In genomic region chr10:119095648-119096047, GRCh38 we compare ENCODE assay signal across 15 cellular contexts.
"Had no signal": no experiment of that assay in that cellular context is flagged by ENCODE, and none has a peak within 500 bp of the region (broad histone marks: within the 10 kb centered on the region; RNA-seq: fewer than 3 reads in every experiment).

No MANE protein-coding gene starts in this region.

- H3K36me3 Mint-ChIP-seq: stimulated activated naive B cell treated with anti-CD40 and anti-IgM and Interleukin-4, amounts not matched to agents 10 μg/mL and 1 μg/mL and 100 μg/mL, for 72 hours; type B pancreatic cell had no signal

- H3K4me3 Mint-ChIP-seq: nephron; stimulated activated naive B cell treated with anti-CD40 and anti-IgM and Interleukin-4, amounts not matched to agents 10 μg/mL and 1 μg/mL and 100 μg/mL, for 72 hours; type B pancreatic cell had no signal

- H3K9me3 ChIP-seq: adrenal gland, gastrocnemius medialis, heart left ventricle, SK-N-SH had no signal

- H3K36me3 ChIP-seq: adrenal gland, gastrocnemius medialis, heart left ventricle, WERI-Rb-1 had no signal

- H3K4me2 ChIP-seq: SK-N-SH had no signal

- H3K4me3 ChIP-seq: adrenal gland, dorsolateral prefrontal cortex, gastrocnemius medialis, heart left ventricle had no signal

- ATAC-seq: gastrocnemius medialis, heart left ventricle had no signal

- H3K9ac ChIP-seq: SK-N-SH had no signal

- H3K27ac ChIP-seq: adrenal gland, dorsolateral prefrontal cortex, gastrocnemius medialis, heart left ventricle, WERI-Rb-1 had no signal

- H3K27me3 Mint-ChIP-seq: stimulated activated naive B cell treated with anti-CD40 and anti-IgM and Interleukin-4, amounts not matched to agents 10 μg/mL and 1 μg/mL and 100 μg/mL, for 72 hours; type B pancreatic cell had no signal

- DNase-seq: activated naive CD4-positive, alpha-beta T cell; erythroblast; gastrocnemius medialis; heart left ventricle; mesendoderm; nucleus accumbens; posterior cingulate gyrus; retina; SK-N-SH; stimulated activated naive B cell treated with anti-CD40 and anti-IgM and Interleukin-4, amounts not matched to agents 10 μg/mL and 1 μg/mL and 100 μg/mL, for 72 hours; WERI-Rb-1 had no signal

- H3K4me1 ChIP-seq: adrenal gland, gastrocnemius medialis had no signal

- H3K27ac Mint-ChIP-seq: nephron; stimulated activated naive B cell treated with anti-CD40 and anti-IgM and Interleukin-4, amounts not matched to agents 10 μg/mL and 1 μg/mL and 100 μg/mL, for 72 hours; type B pancreatic cell had no signal

- H3K9me3 Mint-ChIP-seq: nephron; stimulated activated naive B cell treated with anti-CD40 and anti-IgM and Interleukin-4, amounts not matched to agents 10 μg/mL and 1 μg/mL and 100 μg/mL, for 72 hours; type B pancreatic cell had no signal

- H3K27me3 ChIP-seq: adrenal gland, dorsolateral prefrontal cortex, gastrocnemius medialis, heart left ventricle had no signal

- H3K4me1 Mint-ChIP-seq: nephron had no signal
